In the genomic region with DNA sequence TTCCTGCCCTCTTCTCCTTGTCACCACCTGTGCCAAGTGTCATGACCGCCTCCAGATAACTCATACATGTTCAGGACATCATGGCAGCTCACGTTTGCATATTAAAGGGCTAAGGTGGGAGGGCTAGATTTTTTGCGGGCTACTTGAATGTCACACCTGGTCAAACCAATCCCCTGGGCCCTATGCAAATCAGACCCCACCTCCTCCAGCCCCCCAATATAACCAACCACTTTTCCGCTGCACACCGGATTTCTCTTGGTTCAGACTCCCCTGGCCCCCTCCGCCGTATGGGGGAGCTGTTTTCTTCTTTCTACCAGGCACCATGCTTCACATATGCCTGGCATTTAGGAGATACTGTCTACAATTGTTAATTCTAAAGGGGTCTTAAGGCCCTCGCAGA, we compare ENCODE assay signal across 17 cellular contexts. TPM values are rescaled to one million over a fixed set of nuclear protein-coding genes. Genes with fewer than 3 reads are reported as not detected.
DNase-seq lines count a peak whose midpoint lies in the region; ATAC-seq, FAIRE-seq and TF ChIP-seq lines count a peak whose summit lies in the region.
"Had no signal": no experiment of that assay in that cellular context is flagged by ENCODE, and none has a peak within 500 bp of the region (broad histone marks: within the 10 kb centered on the region; RNA-seq: fewer than 3 reads in every experiment).

No MANE protein-coding gene starts in this region.

- H3K36me3 ChIP-seq in OCI-LY3 (replicated peaks; ENCODE audit: low read depth, low read length): no peaks in the 10 kb centered on the region
- no peaks in the 10 kb centered on the region for H3K36me3 ChIP-seq in HepG2 (replicated peaks in 1 of 2; ENCODE audit: control insufficient read depth in 1 of 2, insufficient read depth in 2 of 2, low read length in 2 of 2)
- H3K36me3 ChIP-seq in stomach: no peaks in the 10 kb centered on the region
- H3K36me3 ChIP-seq: gastrocnemius medialis had no signal

- no peak overlapping the region for H3K4me3 Mint-ChIP-seq in activated CD8-positive, alpha-beta T cell treated with anti-CD3 and anti-CD28 coated beads for 36 hours
- H3K4me3 Mint-ChIP-seq in osteocyte (ENCODE audit: unreplicated experiment): no peak overlapping the region
- H3K4me3 Mint-ChIP-seq: activated naive CD8-positive, alpha-beta T cell treated with anti-CD3 and anti-CD28 coated beads, Interleukin-2, amount 10 ng/mL, durations not matched to agents 7 days and 5 days had no signal

- H2AFZ ChIP-seq in OCI-LY3 (ENCODE audit: low read depth, low read length) (no peak overlapping the region), HepG2 (ENCODE audit: low read length) (no peak overlapping the region)

- no peaks in the 10 kb centered on the region for H3K9me3 ChIP-seq in OCI-LY3 (ENCODE audit: insufficient read depth, low read length)
- no peaks in the 10 kb centered on the region for H3K9me3 ChIP-seq in HepG2 (ENCODE audit: low read length)
- H3K9me3 ChIP-seq in stomach: no peaks in the 10 kb centered on the region
- H3K9me3 ChIP-seq: gastrocnemius medialis had no signal

- BruUV-seq in HepG2 (replicated peaks; lab: Mats Ljungman, UMichigan): no TSS peak

- H3K9ac ChIP-seq in OCI-LY3 (ENCODE audit: low read length): no peak overlapping the region
- H3K9ac ChIP-seq in HepG2 (ENCODE audit: insufficient read depth, low read depth, low read length): peak overlapping the region; percentile 69

- POLR2A ChIA-PET in HepG2 (lab: Yijun Ruan, JAX): interaction anchor here (1.2 to 3.8 kb wide), 11 partner anchors 8 to 84 kb away, joined by 3 to 46 read pairs (median 15); a partner anchor contains a TSS
- POLR2A ChIA-PET in activated CD8-positive, alpha-beta T cell treated with anti-CD3 and anti-CD28 coated beads for 36 hours (lab: Charles Lee): interaction anchor here (1.5 kb wide), 1 partner anchor 21 kb away, joined by 4 read pairs; no protein-coding TSS in a partner anchor

- H3K27me3 Mint-ChIP-seq in activated CD8-positive, alpha-beta T cell treated with anti-CD3 and anti-CD28 coated beads for 36 hours: no peaks in the 10 kb centered on the region
- H3K27me3 Mint-ChIP-seq in osteocyte (ENCODE audit: unreplicated experiment): no peaks in the 10 kb centered on the region

- no peaks in the 10 kb centered on the region for H3K9me3 Mint-ChIP-seq in activated CD8-positive, alpha-beta T cell treated with anti-CD3 and anti-CD28 coated beads for 36 hours
- H3K9me3 Mint-ChIP-seq in osteocyte (ENCODE audit: unreplicated experiment): no peaks in the 10 kb centered on the region
- H3K9me3 Mint-ChIP-seq: activated naive CD8-positive, alpha-beta T cell treated with anti-CD3 and anti-CD28 coated beads, Interleukin-2, amount 10 ng/mL, durations not matched to agents 7 days and 5 days; naive B cell had no signal

- CTCF ChIA-PET in HepG2 (lab: Yijun Ruan, JAX; ENCODE audit: low intra/inter-chr PET ratio, low total read pairs): no interaction called here
- CTCF ChIA-PET in activated CD8-positive, alpha-beta T cell treated with anti-CD3 and anti-CD28 coated beads for 36 hours (lab: Charles Lee): interaction anchor here (2.1 to 2.7 kb wide), 2 partner anchors 14 to 84 kb away, joined by 4 to 8 read pairs; no protein-coding TSS in a partner anchor

- no peak for FAIRE-seq in HepG2 (lab: Jason Lieb, UNC)

- in situ Hi-C loops in HepG2 (cut with HindIII; ENCODE audit: extremely low pct_ligation_motif_present, low pct_unique_long_range_greater_than_20kb): no loop called here

- intact Hi-C loops in HepG2 (cut with micrococcal nuclease; ENCODE audit: unreplicated experiment): loop anchor here (2.0 to 10.0 kb wide), 2 partner anchors 13 to 233 kb away; a partner anchor contains a TSS
- intact Hi-C loops in activated CD8-positive, alpha-beta T cell treated with anti-CD3 and anti-CD28 coated beads for 36 hours (cut with micrococcal nuclease): no loop called here
- intact Hi-C loops in stomach (cut with DNase I; ENCODE audit: low total_unique reads): no loop called here

- H3K27me3 ChIP-seq in OCI-LY3 (ENCODE audit: low read depth, low read length) (peaks cover 7% of the 10 kb centered on the region; the same call in 1 of the 2 replicates), HepG2 (ENCODE audit: control insufficient read depth in 1 of 2, insufficient read depth in 2 of 2, low read length in 2 of 2) (no peaks in the 10 kb centered on the region), stomach (no peaks in the 10 kb centered on the region)
- H3K27me3 ChIP-seq: gastrocnemius medialis had no signal

- no peak overlapping the region for H3K27ac ChIP-seq in OCI-LY3 (ENCODE audit: low read length)
- H3K27ac ChIP-seq in HepG2 (ENCODE audit: extremely low read length, insufficient read depth, low read length): peak overlapping the region; percentile 99
- H3K27ac ChIP-seq in stomach: no peak overlapping the region
- H3K27ac ChIP-seq: gastrocnemius medialis had no signal

- no peak for TF ChIP-seq RAD21 in HepG2 (CRISPR knock-in tag; IDR thresholded peaks at IDR 0.05)

- TF ChIP-seq CTCF in OCI-LY3 (IDR thresholded peaks at IDR 0.05; ENCODE audit: low read depth, low read length): peak; percentile 23; the same call in 1 of the 2 replicates
- no peak for TF ChIP-seq CTCF in HepG2 (CRISPR knock-in tag; IDR thresholded peaks at IDR 0.05)
- no peak for TF ChIP-seq CTCF in activated CD8-positive, alpha-beta T cell treated with anti-CD3 and anti-CD28 coated beads for 36 hours (IDR thresholded peaks at IDR 0.05)
- TF ChIP-seq CTCF in stomach (IDR thresholded peaks at IDR 0.05): no peak
- no peak for TF ChIP-seq CTCF in osteocyte (IDR thresholded peaks at IDR 0.05)

- no peak for ATAC-seq in HepG2
- no peak for ATAC-seq in activated CD8-positive, alpha-beta T cell treated with anti-CD3 and anti-CD28 coated beads for 36 hours
- ATAC-seq: gastrocnemius medialis had no signal

- peaks cover 37% of the 10 kb centered on the region for H3K4me1 ChIP-seq in OCI-LY3 (ENCODE audit: low read length)
- peaks cover 100% of the 10 kb centered on the region for H3K4me1 ChIP-seq in HepG2 (ENCODE audit: insufficient read depth, low read length)
- peaks cover 28 to 72% (median 44%) of the 10 kb centered on the region in 4 donors for H3K4me1 ChIP-seq in stomach

- peaks cover 16% of the 10 kb centered on the region for H3K4me1 Mint-ChIP-seq in activated CD8-positive, alpha-beta T cell treated with anti-CD3 and anti-CD28 coated beads for 36 hours (ENCODE audit: low read depth)
- H3K4me1 Mint-ChIP-seq in osteocyte (ENCODE audit: unreplicated experiment): peaks cover 23% of the 10 kb centered on the region

- no peak overlapping the region for H3K27ac Mint-ChIP-seq in activated CD8-positive, alpha-beta T cell treated with anti-CD3 and anti-CD28 coated beads for 36 hours
- no peak overlapping the region for H3K27ac Mint-ChIP-seq in osteocyte (ENCODE audit: unreplicated experiment)
- H3K27ac Mint-ChIP-seq: activated naive CD8-positive, alpha-beta T cell treated with anti-CD3 and anti-CD28 coated beads, Interleukin-2, amount 10 ng/mL, durations not matched to agents 7 days and 5 days had no signal

- WGBS in HepG2 (ENCODE audit: low lambda C conversion rate): 92% methylated on average over 8 of the region's 8 CpGs
- 76 to 82% (median 81%) methylated on average over 8 of the region's 8 CpGs for WGBS in stomach, 5 donors

- no peaks in the 10 kb centered on the region for H3K79me2 ChIP-seq in OCI-LY3 (ENCODE audit: low read length)
- no peaks in the 10 kb centered on the region for H3K79me2 ChIP-seq in HepG2 (ENCODE audit: insufficient read depth, low read length)

- TF ChIP-seq POLR2A in HepG2 (IDR thresholded peaks at IDR 0.05; ENCODE audit: insufficient read depth in 1 of 2, low read depth in 2 of 2, low read length in 2 of 2) (no peak), stomach (IDR thresholded peaks at IDR 0.05) (no peak)

- TF ChIP-seq EP300 in HepG2 (IDR thresholded peaks at IDR 0.05; ENCODE audit: low read depth in 2 of 2, low read length in 2 of 2) (no peak), HepG2 (CRISPR knock-in tag; IDR thresholded peaks at IDR 0.05; ENCODE audit: borderline replicate concordance) (no peak), stomach (IDR thresholded peaks at IDR 0.05) (no peak)

- no peak overlapping the region for H3K4me3 ChIP-seq in OCI-LY3 (ENCODE audit: low read length)
- no peak overlapping the region for H3K4me3 ChIP-seq in HepG2 (replicated peaks in 1 of 3; ENCODE audit: insufficient read depth in 1 of 3, low read depth in 2 of 3, low read length in 3 of 3)
- H3K4me3 ChIP-seq in stomach: no peak overlapping the region
- H3K4me3 ChIP-seq: gastrocnemius medialis had no signal

- H3K36me3 Mint-ChIP-seq in activated CD8-positive, alpha-beta T cell treated with anti-CD3 and anti-CD28 coated beads for 36 hours (ENCODE audit: low read depth): no peaks in the 10 kb centered on the region
- no peaks in the 10 kb centered on the region for H3K36me3 Mint-ChIP-seq in osteocyte (ENCODE audit: unreplicated experiment)
- H3K36me3 Mint-ChIP-seq: activated naive CD8-positive, alpha-beta T cell treated with anti-CD3 and anti-CD28 coated beads, Interleukin-2, amount 10 ng/mL, durations not matched to agents 7 days and 5 days; naive B cell had no signal

- DNase-seq in ELF-1 (ENCODE audit: low read depth, low spot score) (peak; percentile 40), HepG2 (ENCODE audit: low spot score) (no peak), stomach (no peak), osteocyte (ENCODE audit: extremely low spot score, unreplicated experiment) (no peak)
- DNase-seq in activated CD8-positive, alpha-beta T cell treated with anti-CD3 and anti-CD28 coated beads for 36 hours: no peak
- DNase-seq: activated CD4-positive, alpha-beta T cell treated with anti-CD3 and anti-CD28 coated beads for 1 hour; activated naive CD8-positive, alpha-beta T cell treated with anti-CD3 and anti-CD28 coated beads, Interleukin-2, amount 10 ng/mL, durations not matched to agents 7 days and 5 days; activated T-cell treated with anti-CD3 and anti-CD28 coated beads for 4 hours; central memory CD4-positive, alpha-beta T cell; gastrocnemius medialis; IMR-90; naive B cell; NCI-H524 treated with DMSO at 0.1 percent for 48 hours; RPMI8226; stimulated activated CD4-positive, alpha-beta T cell treated with anti-CD3 and anti-CD28 coated beads, Interleukin-2, amount 100 ng/mL, for 48 hours had no signal

- H4K20me1 ChIP-seq in OCI-LY3 (ENCODE audit: insufficient read depth, low read length) (no peaks in the 10 kb centered on the region), HepG2 (ENCODE audit: insufficient read depth, low read length) (no peaks in the 10 kb centered on the region)

- H3K4me2 ChIP-seq in OCI-LY3 (ENCODE audit: low read length) (no peak overlapping the region), HepG2 (ENCODE audit: low read depth, low read length) (peak overlapping the region; percentile 92)

RNA-seq across cellular contexts. Expression of a gene that starts 12.6 kb away (rescaled TPM):
- total RNA-seq in HepG2 (2016; rRNA removed; fragmentation: Illumina TruSeq; extraction: Trizol) (0.60 and 1.2 TPM in 2 replicates), stomach (under 1 TPM in 1 of 5 donors, not detected in 4; 0.73 TPM), osteocyte (not detected in 2 replicates)
- 0.53 and 0.61 TPM in 2 replicates for total RNA-seq in HepG2 (2016; cell fraction: cytosol; rRNA removed; fragmentation: Illumina TruSeq; extraction: Trizol; ENCODE audit: low read depth)
- total RNA-seq in HepG2 (2016; cell fraction: insoluble cytoplasmic fraction; rRNA removed; fragmentation: Illumina TruSeq; extraction: Trizol): 0.43 and 0.89 TPM in 2 replicates
- total RNA-seq in HepG2 (2016; cell fraction: membrane; rRNA removed; fragmentation: Illumina TruSeq; extraction: Trizol): 0.90 and 0.96 TPM in 2 replicates
- total RNA-seq in HepG2 (2016; cell fraction: nucleus; rRNA removed; fragmentation: Illumina TruSeq; extraction: Trizol): 1.0 and 1.1 TPM in 2 replicates
- polyA plus RNA-seq in HepG2 (2011; rRNA removed) (0.38 and 0.59 TPM in 2 replicates), stomach (under 1 TPM in 1 of 3 donors, not detected in 2; 0.35 TPM)
- 0.24 and 0.28 TPM in 2 replicates for polyA plus RNA-seq in HepG2 (2011; cell fraction: cytosol; rRNA removed)
- 0.84 and 1.1 TPM in 2 replicates for polyA plus RNA-seq in HepG2 (2011; cell fraction: nucleus; rRNA removed)
- polyA plus RNA-seq in HepG2 (2012): 0.49 and 1.2 TPM in 2 replicates
- 0.42 and 0.53 TPM in 2 replicates for polyA plus RNA-seq in HepG2 (2016; cell fraction: cytosol; fragmentation: Illumina TruSeq; extraction: Trizol; ENCODE audit: low read depth)
- polyA plus RNA-seq in HepG2 (2016; cell fraction: insoluble cytoplasmic fraction; fragmentation: Illumina TruSeq; extraction: Trizol; ENCODE audit: low read depth): 0.80 and 0.84 TPM in 2 replicates
- 0.63 and 0.65 TPM in 2 replicates for polyA plus RNA-seq in HepG2 (2016; cell fraction: membrane; fragmentation: Illumina TruSeq; extraction: Trizol; ENCODE audit: low read depth)
- polyA plus RNA-seq in HepG2 (2016; cell fraction: nucleus; fragmentation: Illumina TruSeq; extraction: Trizol; ENCODE audit: insufficient read depth, low read depth): 1.5 and 1.6 TPM in 2 replicates
- polyA minus RNA-seq in HepG2 (2011; rRNA and poly(A)+ RNA removed; ENCODE audit: low replicate concordance): 0.05 and 0.22 TPM in 2 replicates
- polyA minus RNA-seq in HepG2 (2011; cell fraction: cytosol; rRNA and poly(A)+ RNA removed): not detected in 2 replicates
- polyA minus RNA-seq in HepG2 (2011; cell fraction: nucleus; rRNA and poly(A)+ RNA removed): 0.77 and 0.99 TPM in 2 replicates
- total RNA-seq in activated CD8-positive, alpha-beta T cell treated with anti-CD3 and anti-CD28 coated beads for 36 hours: under 1 TPM; 0.16 to 0.49 TPM
- total RNA-seq: renal cortical epithelial cell had no signal

RNA-seq across cellular contexts. Expression of a gene that starts 47.2 kb away (rescaled TPM):
- 125 and 128 TPM in 2 replicates for total RNA-seq in HepG2 (2016; rRNA removed; fragmentation: Illumina TruSeq; extraction: Trizol)
- 57.0 and 62.1 TPM in 2 replicates for total RNA-seq in HepG2 (2016; cell fraction: cytosol; rRNA removed; fragmentation: Illumina TruSeq; extraction: Trizol; ENCODE audit: low read depth)
- total RNA-seq in HepG2 (2016; cell fraction: insoluble cytoplasmic fraction; rRNA removed; fragmentation: Illumina TruSeq; extraction: Trizol): 114 and 129 TPM in 2 replicates
- total RNA-seq in HepG2 (2016; cell fraction: membrane; rRNA removed; fragmentation: Illumina TruSeq; extraction: Trizol): 156 and 159 TPM in 2 replicates
- total RNA-seq in HepG2 (2016; cell fraction: nucleus; rRNA removed; fragmentation: Illumina TruSeq; extraction: Trizol): 69.6 and 73.3 TPM in 2 replicates
- 245 and 282 TPM in 2 replicates for polyA plus RNA-seq in HepG2 (2011; rRNA removed)
- 177 and 210 TPM in 2 replicates for polyA plus RNA-seq in HepG2 (2011; cell fraction: cytosol; rRNA removed)
- 217 and 220 TPM in 2 replicates for polyA plus RNA-seq in HepG2 (2011; cell fraction: nucleus; rRNA removed)
- polyA plus RNA-seq in HepG2 (2012): 123 and 145 TPM in 2 replicates
- 33.4 and 34.1 TPM in 2 replicates for polyA plus RNA-seq in HepG2 (2016; cell fraction: cytosol; fragmentation: Illumina TruSeq; extraction: Trizol; ENCODE audit: low read depth)
- 101 and 109 TPM in 2 replicates for polyA plus RNA-seq in HepG2 (2016; cell fraction: insoluble cytoplasmic fraction; fragmentation: Illumina TruSeq; extraction: Trizol; ENCODE audit: low read depth)
- 91.3 and 96.0 TPM in 2 replicates for polyA plus RNA-seq in HepG2 (2016; cell fraction: membrane; fragmentation: Illumina TruSeq; extraction: Trizol; ENCODE audit: low read depth)
- 119 and 131 TPM in 2 replicates for polyA plus RNA-seq in HepG2 (2016; cell fraction: nucleus; fragmentation: Illumina TruSeq; extraction: Trizol; ENCODE audit: insufficient read depth, low read depth)
- polyA minus RNA-seq in HepG2 (2011; rRNA and poly(A)+ RNA removed; ENCODE audit: low replicate concordance): 194 and 636 TPM in 2 replicates
- polyA minus RNA-seq in HepG2 (2011; cell fraction: cytosol; rRNA and poly(A)+ RNA removed): 178 and 203 TPM in 2 replicates
- polyA minus RNA-seq in HepG2 (2011; cell fraction: nucleus; rRNA and poly(A)+ RNA removed): 53.7 and 80.4 TPM in 2 replicates
- total RNA-seq in activated CD8-positive, alpha-beta T cell treated with anti-CD3 and anti-CD28 coated beads for 36 hours: 100 to 1,000 TPM in 1 of 2 experiments, 10 to 100 TPM in 1; 99.7 to 111 TPM
- total RNA-seq in stomach: 100 to 1,000 TPM; 120 to 196 (median 171) TPM
- polyA plus RNA-seq in stomach: 100 to 1,000 TPM in 2 of 3 donors, 10 to 100 TPM in 1; 87.4 to 165 (median 110) TPM
- total RNA-seq in osteocyte: 79.3 and 81.5 TPM in 2 replicates

RNA-seq across cellular contexts. Expression of a gene that starts 48.1 kb away (rescaled TPM):
- total RNA-seq in HepG2 (2016; rRNA removed; fragmentation: Illumina TruSeq; extraction: Trizol) (209 and 287 TPM in 2 replicates), stomach (100 to 1,000 TPM in 4 of 5 donors, 10 to 100 TPM in 1; 75.6 to 153 (median 121) TPM), osteocyte (73.3 and 84.9 TPM in 2 replicates)
- total RNA-seq in HepG2 (2016; cell fraction: cytosol; rRNA removed; fragmentation: Illumina TruSeq; extraction: Trizol; ENCODE audit: low read depth): 29.0 and 31.7 TPM in 2 replicates
- 214 and 298 TPM in 2 replicates for total RNA-seq in HepG2 (2016; cell fraction: insoluble cytoplasmic fraction; rRNA removed; fragmentation: Illumina TruSeq; extraction: Trizol)
- total RNA-seq in HepG2 (2016; cell fraction: membrane; rRNA removed; fragmentation: Illumina TruSeq; extraction: Trizol): 35.4 and 36.1 TPM in 2 replicates
- 83.7 and 87.5 TPM in 2 replicates for total RNA-seq in HepG2 (2016; cell fraction: nucleus; rRNA removed; fragmentation: Illumina TruSeq; extraction: Trizol)
- polyA plus RNA-seq in HepG2 (2011; rRNA removed) (107 and 110 TPM in 2 replicates), stomach (100 to 1,000 TPM; 101 to 144 (median 109) TPM)
- polyA plus RNA-seq in HepG2 (2011; cell fraction: cytosol; rRNA removed): 278 and 291 TPM in 2 replicates
- 55.5 and 61.4 TPM in 2 replicates for polyA plus RNA-seq in HepG2 (2011; cell fraction: nucleus; rRNA removed)
- 178 and 251 TPM in 2 replicates for polyA plus RNA-seq in HepG2 (2012)
- 35.3 and 40.6 TPM in 2 replicates for polyA plus RNA-seq in HepG2 (2016; cell fraction: cytosol; fragmentation: Illumina TruSeq; extraction: Trizol; ENCODE audit: low read depth)
- polyA plus RNA-seq in HepG2 (2016; cell fraction: insoluble cytoplasmic fraction; fragmentation: Illumina TruSeq; extraction: Trizol; ENCODE audit: low read depth): 420 and 438 TPM in 2 replicates
- 35.8 and 37.4 TPM in 2 replicates for polyA plus RNA-seq in HepG2 (2016; cell fraction: membrane; fragmentation: Illumina TruSeq; extraction: Trizol; ENCODE audit: low read depth)
- 132 and 146 TPM in 2 replicates for polyA plus RNA-seq in HepG2 (2016; cell fraction: nucleus; fragmentation: Illumina TruSeq; extraction: Trizol; ENCODE audit: insufficient read depth, low read depth)
- 134 and 369 TPM in 2 replicates for polyA minus RNA-seq in HepG2 (2011; rRNA and poly(A)+ RNA removed; ENCODE audit: low replicate concordance)
- 72.3 and 74.0 TPM in 2 replicates for polyA minus RNA-seq in HepG2 (2011; cell fraction: cytosol; rRNA and poly(A)+ RNA removed)
- 83.2 and 93.4 TPM in 2 replicates for polyA minus RNA-seq in HepG2 (2011; cell fraction: nucleus; rRNA and poly(A)+ RNA removed)
- 100 to 1,000 TPM; 153 to 165 TPM for total RNA-seq in activated CD8-positive, alpha-beta T cell treated with anti-CD3 and anti-CD28 coated beads for 36 hours
